ENCODE assay signal across 11 cellular contexts in the genomic region with DNA sequence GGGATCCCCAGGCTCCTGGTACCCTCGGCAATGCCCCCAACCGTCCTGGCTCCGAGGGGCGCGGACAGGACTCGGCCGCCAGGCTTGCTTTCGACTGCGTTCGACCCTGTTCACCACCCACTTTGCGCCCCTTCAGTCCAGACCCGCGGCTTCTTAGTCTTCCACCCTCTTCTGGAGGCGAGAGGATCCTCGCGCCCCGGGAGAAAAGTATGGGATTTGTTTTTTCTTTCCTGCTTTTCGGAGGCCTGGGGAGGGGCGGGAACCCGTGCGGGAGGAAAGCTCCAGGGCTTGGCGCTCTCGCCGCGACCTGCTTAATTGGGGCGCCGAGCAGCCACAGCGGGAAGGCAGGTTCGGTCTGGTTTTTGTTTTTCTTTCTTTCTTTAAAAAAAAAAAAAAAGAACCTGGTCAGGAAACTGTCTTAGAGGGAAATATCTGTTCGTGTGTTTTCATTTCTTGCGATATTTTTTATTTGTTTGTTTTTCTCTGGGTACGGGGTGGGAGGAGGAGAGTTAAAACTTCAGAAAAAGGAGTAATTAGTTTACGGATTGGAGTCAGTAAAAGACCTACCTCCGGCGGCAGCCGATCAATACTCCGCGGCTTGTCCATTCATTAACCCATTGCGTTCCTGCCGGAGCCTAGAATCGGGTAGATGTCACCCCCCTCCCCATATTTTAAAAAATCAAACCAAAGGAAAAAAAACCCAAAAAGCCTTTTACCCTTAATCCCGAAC. TPM values are rescaled to one million over a fixed set of nuclear protein-coding genes. Genes with fewer than 3 reads are reported as not detected.
DNase-seq lines count a peak whose midpoint lies in the region; ATAC-seq and TF ChIP-seq lines count a peak whose summit lies in the region.
"Had no signal": no experiment of that assay in that cellular context is flagged by ENCODE, and none has a peak within 500 bp of the region (broad histone marks: within the 10 kb centered on the region; RNA-seq: fewer than 3 reads in every experiment).

No MANE protein-coding gene starts in this region.

- no peak for ATAC-seq in left ventricle myocardium superior
- ATAC-seq in central memory CD8-positive, alpha-beta T cell (replicated peaks; ENCODE audit: extremely low read depth, poor library complexity, severe bottlenecking), result no peak

- intact Hi-C loops in left ventricle myocardium inferior (cut with micrococcal nuclease), result no loop called here
- intact Hi-C loops in left ventricle myocardium superior (cut with micrococcal nuclease), result no loop called here

- H3K27ac Mint-ChIP-seq in central memory CD8-positive, alpha-beta T cell (ENCODE audit: low read depth), result no peak overlapping the region

- H3K9me3 Mint-ChIP-seq in central memory CD8-positive, alpha-beta T cell, result no peaks in the 10 kb centered on the region

- H3K27me3 ChIP-seq in left ventricle myocardium inferior (ENCODE audit: low read depth), result peaks cover 100% of the 10 kb centered on the region
- peaks cover 7% of the 10 kb centered on the region; the same call in 1 of the 2 replicates for H3K27me3 ChIP-seq in HAP-1 (ENCODE audit: low read depth)

- H3K36me3 ChIP-seq in left ventricle myocardium inferior (no peaks in the 10 kb centered on the region), HAP-1 (replicated peaks) (no peaks in the 10 kb centered on the region)

- TF ChIP-seq CTCF in left ventricle myocardium inferior (IDR thresholded peaks at IDR 0.05; ENCODE audit: borderline replicate concordance), result no peak

- H3K36me3 Mint-ChIP-seq in central memory CD8-positive, alpha-beta T cell (ENCODE audit: insufficient read depth), result peaks cover 2% of the 10 kb centered on the region

- in situ Hi-C loops in HAP-1 (cut with MboI; ENCODE audit: low sequenced_read_pairs), result loop anchor here (5.0 kb wide), 1 partner anchor 693 kb away; no protein-coding TSS in a partner anchor

- peaks cover 44% of the 10 kb centered on the region for H3K4me1 ChIP-seq in left ventricle myocardium inferior
- no peaks in the 10 kb centered on the region for H3K4me1 ChIP-seq in HAP-1

- DNase-seq in left ventricle myocardium inferior (no peak), left ventricle myocardium superior (no peak), myocyte (ENCODE audit: low read depth) (peak; percentile 17), cerebellar cortex (ENCODE audit: low spot score) (no peak), substantia nigra (lab: John Stamatoyannopoulos, UW) (no peak), HAP-1 (ENCODE audit: low spot score in 2 of 2) (no peak), OCI-M1 (lab: John Stamatoyannopoulos, UW) (no peak)
- no peak for DNase-seq in central memory CD8-positive, alpha-beta T cell (ENCODE audit: low spot score in 2 of 2)
- DNase-seq: DND-41; NCI-H1092 treated with DMSO at 0.1 percent for 48 hours; stimulated activated CD4-positive, alpha-beta T cell treated with anti-CD3 and anti-CD28 coated beads, Interleukin-4, amount 100 ng/mL, for 24 hours had no signal

- H3K4me3 Mint-ChIP-seq in central memory CD8-positive, alpha-beta T cell, result peak overlapping the region; percentile 44

- H3K9me3 ChIP-seq in left ventricle myocardium inferior (replicated peaks), result no peaks in the 10 kb centered on the region
- H3K9me3 ChIP-seq in HAP-1, result no peaks in the 10 kb centered on the region

- H3K4me3 ChIP-seq in left ventricle myocardium inferior (peak overlapping the region; percentile 58), HAP-1 (no peak overlapping the region)

- H3K4me1 Mint-ChIP-seq in central memory CD8-positive, alpha-beta T cell, result peaks cover 22% of the 10 kb centered on the region

- peaks cover 83% of the 10 kb centered on the region for H3K27me3 Mint-ChIP-seq in central memory CD8-positive, alpha-beta T cell

- H3K27ac ChIP-seq in left ventricle myocardium inferior (replicated peaks) (no peak overlapping the region), substantia nigra (ENCODE audit: low read depth, low read length, poor library complexity, severe bottlenecking) (no peak overlapping the region)

RNA-seq across cellular contexts. Expression of gene EMX2, which starts 1.6 kb away (rescaled TPM):
- total RNA-seq in left ventricle myocardium inferior (0.25 TPM), left ventricle myocardium superior (0.42 TPM), myocyte (not detected in 2 replicates)
- polyA plus RNA-seq in myocyte (2012), result not detected
